11 cellular contexts compared by ENCODE assay signal in the genomic region with DNA sequence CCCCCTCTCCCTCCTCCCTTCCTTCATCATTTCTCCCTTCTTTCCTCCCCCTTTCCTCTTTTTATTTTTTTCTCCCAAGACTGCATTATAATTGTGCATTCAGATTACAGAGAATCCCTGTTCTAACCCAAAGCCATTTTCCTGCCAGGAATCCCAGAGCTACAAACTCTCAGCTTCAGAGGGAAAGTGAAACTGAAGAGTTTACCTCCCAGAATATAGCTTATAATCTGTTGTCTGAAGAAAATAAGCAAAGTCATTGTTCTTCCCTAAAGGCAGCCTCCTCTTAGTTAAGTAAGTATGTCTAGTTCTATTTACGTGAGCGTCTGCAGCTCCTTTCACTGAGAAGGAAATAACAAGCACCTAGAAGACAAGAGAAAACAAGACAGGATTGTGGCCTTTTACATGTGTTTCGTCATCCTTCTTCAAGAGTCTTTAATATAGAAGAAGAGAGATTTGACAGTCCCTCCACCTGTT.
DNase-seq lines count a peak whose midpoint lies in the region; ATAC-seq, FAIRE-seq and TF ChIP-seq lines count a peak whose summit lies in the region.
"Had no signal": no experiment of that assay in that cellular context is flagged by ENCODE, and none has a peak within 500 bp of the region (broad histone marks: within the 10 kb centered on the region; RNA-seq: fewer than 3 reads in every experiment).

No MANE protein-coding gene starts in this region.

- no peak overlapping the region for H3K18ac ChIP-seq in H9 (ENCODE audit: insufficient read length, low read depth, low read length)

- no peak overlapping the region for H4K91ac ChIP-seq in H9 (ENCODE audit: insufficient read length, low read depth, low read length)

- no CpG with 5 or more reads among the region's 3 CpGs for WGBS in H9 (ENCODE audit: extremely low coverage, insufficient read length, low lambda C conversion rate)

- peak overlapping the region; percentile 43 for H3K27ac Mint-ChIP-seq in activated naive CD8-positive, alpha-beta T cell
- H3K27ac Mint-ChIP-seq in H9, result no peak overlapping the region

- H3K4me2 ChIP-seq in keratinocyte (ENCODE audit: control insufficient read depth, extremely low read depth, insufficient read depth, low read depth, low read length), result no peak overlapping the region
- no peak overlapping the region for H3K4me2 ChIP-seq in H9 (ENCODE audit: insufficient read depth, insufficient read length, low read length)

- no peak for ATAC-seq in GM18867 (IDR thresholded peaks at IDR 0.05; ENCODE audit: unreplicated experiment)
- ATAC-seq: esophagus mucosa, left ventricle myocardium superior had no signal

- H3K36me3 Mint-ChIP-seq in activated naive CD8-positive, alpha-beta T cell, result no peaks in the 10 kb centered on the region
- H3K36me3 Mint-ChIP-seq in H9 (ENCODE audit: insufficient read depth in 1 of 3, low read depth in 3 of 3), result no peaks in the 10 kb centered on the region

- H3K9me3 Mint-ChIP-seq in activated naive CD8-positive, alpha-beta T cell (ENCODE audit: low read depth), result no peaks in the 10 kb centered on the region
- no peaks in the 10 kb centered on the region for H3K9me3 Mint-ChIP-seq in H9

- no peaks in the 10 kb centered on the region for H4K20me1 ChIP-seq in keratinocyte (ENCODE audit: control insufficient read depth, extremely low read depth, insufficient read depth, low read length)
- H4K20me1 ChIP-seq in H9 (ENCODE audit: control insufficient read depth, insufficient read depth, insufficient read length), result no peaks in the 10 kb centered on the region

- H4K5ac ChIP-seq in H9 (ENCODE audit: insufficient read length, low read depth, low read length), result no peak overlapping the region

- H3K27me3 Mint-ChIP-seq in activated naive CD8-positive, alpha-beta T cell, result no peaks in the 10 kb centered on the region
- H3K27me3 Mint-ChIP-seq in H9 (ENCODE audit: low read depth), result no peaks in the 10 kb centered on the region

- H3K4me3 ChIP-seq in AG10803 (ENCODE audit: low read length) (no peak overlapping the region), keratinocyte (ENCODE audit: control insufficient read depth in 2 of 3, extremely low read depth in 1 of 3, insufficient read depth in 2 of 3, low read depth in 1 of 3, low read length in 3 of 3) (no peak overlapping the region)

- no peak overlapping the region for H3K27ac ChIP-seq in keratinocyte (ENCODE audit: control insufficient read depth, insufficient read depth, low read length)
- H3K27ac ChIP-seq in H9 (ENCODE audit: insufficient read length, low read depth, low read length), result no peak overlapping the region

- H3K4me3 Mint-ChIP-seq in activated naive CD8-positive, alpha-beta T cell, result peak overlapping the region; percentile 75
- H3K4me3 Mint-ChIP-seq in H9, result no peak overlapping the region

- no peaks in the 10 kb centered on the region for H3K79me1 ChIP-seq in H9 (ENCODE audit: insufficient read depth, low read depth, low read length, poor library complexity, severe bottlenecking)

- H2BK12ac ChIP-seq in H9 (ENCODE audit: insufficient read length, low read depth, low read length), result no peak overlapping the region

- H4K8ac ChIP-seq in H9 (replicated peaks; ENCODE audit: insufficient read length, low read depth, low read length), result no peak overlapping the region

- H2BK15ac ChIP-seq in H9 (ENCODE audit: low read depth, low read length), result no peak overlapping the region

- H3T11ph ChIP-seq in H9 (ENCODE audit: low read length), result no peak overlapping the region

- DNase-seq in AG10803 (ENCODE audit: low read depth) (peak; percentile 7), GM19239 (ENCODE audit: insufficient read length, low spot score) (no peak), keratinocyte (ENCODE audit: low read depth, low spot score) (no peak), HUDEP-2 (lab: John Stamatoyannopoulos, UW; ENCODE audit: unreplicated experiment in 76 of 76) (no peak), H9 (no peak)
- DNase-seq in stimulated activated CD8-positive, alpha-beta memory T cell treated with anti-CD3 and anti-CD28 coated beads, Interleukin-4, amount 100 ng/mL, for 48 hours, result no peak
- DNase-seq: left ventricle myocardium superior had no signal

- H3K23me2 ChIP-seq in H9 (ENCODE audit: insufficient read length, low read depth, low read length, poor library complexity, severe bottlenecking), result no peaks in the 10 kb centered on the region

- no peak overlapping the region for H3K56ac ChIP-seq in H9 (ENCODE audit: insufficient read length, low read depth, low read length)

- no peak overlapping the region for H2BK20ac ChIP-seq in H9 (ENCODE audit: low read depth, low read length, poor library complexity, severe bottlenecking)

- H3K79me2 ChIP-seq in keratinocyte (ENCODE audit: control insufficient read depth, insufficient read depth, low read length) (no peaks in the 10 kb centered on the region), H9 (ENCODE audit: insufficient read depth, low read length) (no peaks in the 10 kb centered on the region)

- dilution Hi-C loops in keratinocyte (cut with MboI; ENCODE audit: extremely low pct_ligation_motif_present, low sequenced_read_pairs), result no loop called here

- no peak overlapping the region for H2BK5ac ChIP-seq in H9 (ENCODE audit: insufficient read length, low read length)

- FAIRE-seq in GM19239 (lab: Jason Lieb, UNC) (peak; percentile 39), keratinocyte (lab: Jason Lieb, UNC) (no peak)
- FAIRE-seq: RCC 7860 had no signal

- H3K14ac ChIP-seq in H9 (ENCODE audit: insufficient read depth, low read length), result no peak overlapping the region

- no peak overlapping the region for H3K4ac ChIP-seq in H9 (ENCODE audit: low read depth, low read length)

- TF ChIP-seq CTCF in AG10803 (conservative IDR thresholded peaks at IDR 0.05; ENCODE audit: low read length), result no peak
- TF ChIP-seq CTCF in keratinocyte (optimal IDR thresholded peaks at IDR 0.05 in 1 of 3, IDR thresholded peaks at IDR 0.05 in 1 of 3, conservative IDR thresholded peaks at IDR 0.05 in 1 of 3; ENCODE audit: extremely low read depth in 1 of 3, insufficient read depth in 2 of 3, low read length in 3 of 3), result no peak
- no peak for TF ChIP-seq CTCF in H9 (conservative IDR thresholded peaks at IDR 0.05)

- H3K4me1 ChIP-seq in keratinocyte (ENCODE audit: control insufficient read depth, extremely low read depth, insufficient read depth, low read length) (no peaks in the 10 kb centered on the region), H9 (ENCODE audit: insufficient read depth, low read length) (peaks cover 3% of the 10 kb centered on the region; the same call in 1 of the 2 replicates)

- H3K4me1 Mint-ChIP-seq in activated naive CD8-positive, alpha-beta T cell (ENCODE audit: low read depth), result peaks cover 25% of the 10 kb centered on the region
- H3K4me1 Mint-ChIP-seq in H9, result peaks cover 6 to 7% of the 10 kb centered on the region in 2 experiments

- H3K9me1 ChIP-seq in keratinocyte (ENCODE audit: control insufficient read depth, extremely low read depth, insufficient read depth, low read length), result no peaks in the 10 kb centered on the region

- peak overlapping the region; percentile 70 for H2AFZ ChIP-seq in keratinocyte (ENCODE audit: control insufficient read depth, low read length)
- H2AFZ ChIP-seq in H9 (ENCODE audit: low read length), result no peak overlapping the region

- no peak overlapping the region for H2AK5ac ChIP-seq in H9 (ENCODE audit: insufficient read length, low read length)

- H3K9ac ChIP-seq in keratinocyte (ENCODE audit: control insufficient read depth, extremely low read depth, insufficient read depth, low read length) (no peak overlapping the region), H9 (ENCODE audit: extremely low read depth, insufficient read length, low read length) (no peak overlapping the region)

- H3K27me3 ChIP-seq in keratinocyte (ENCODE audit: control insufficient read depth, extremely low read depth, insufficient read depth, low read length) (no peaks in the 10 kb centered on the region), H9 (ENCODE audit: insufficient read depth, low read length) (no peaks in the 10 kb centered on the region)

- H3K23ac ChIP-seq in H9 (ENCODE audit: insufficient read length, low read depth, low read length), result no peak overlapping the region

- no peaks in the 10 kb centered on the region for H3K9me3 ChIP-seq in keratinocyte (ENCODE audit: control insufficient read depth, low read depth, low read length)
- H3K9me3 ChIP-seq in H9 (ENCODE audit: control insufficient read depth, low read depth, low read length), result no peaks in the 10 kb centered on the region

- no peak overlapping the region for H2BK120ac ChIP-seq in H9 (ENCODE audit: low read depth, low read length, poor library complexity, severe bottlenecking)

- no peaks in the 10 kb centered on the region for H3K36me3 ChIP-seq in keratinocyte (ENCODE audit: control insufficient read depth in 2 of 2, extremely low read depth in 1 of 2, insufficient read depth in 2 of 2, low read length in 2 of 2)
